8 cellular contexts compared by ENCODE assay signal in genomic region chr2:236568068-236568921, GRCh38. TPM values are rescaled to one million over a fixed set of nuclear protein-coding genes. Genes with fewer than 3 reads are reported as not detected.
DNase-seq lines count a peak whose midpoint lies in the region; ATAC-seq, FAIRE-seq and TF ChIP-seq lines count a peak whose summit lies in the region.

No MANE protein-coding gene starts in this region.

- H3K27me3 ChIP-seq in KMS-11 (ENCODE audit: insufficient read depth, low read depth) (no peaks in the 10 kb centered on the region; the same call in 1 of the 2 replicates), adrenal gland (peaks cover 10% of the 10 kb centered on the region), iPS-18a (ENCODE audit: control insufficient read depth, insufficient read depth, low read length) (peaks cover 69% of the 10 kb centered on the region), small intestine (ENCODE audit: control insufficient read depth in 2 of 2, insufficient read depth in 2 of 2, low read length in 2 of 2) (no peaks in the 10 kb centered on the region)

- peaks cover 16% of the 10 kb centered on the region for H3K4me1 ChIP-seq in KMS-11 (ENCODE audit: low read depth, poor library complexity, severe bottlenecking)
- H3K4me1 ChIP-seq in adrenal gland (replicated peaks in 1 of 2), result peaks cover 0 to 14% of the 10 kb centered on the region in 2 donors
- peaks cover 59% of the 10 kb centered on the region for H3K4me1 ChIP-seq in iPS-18a (ENCODE audit: control insufficient read depth, low read depth, low read length)
- H3K4me1 ChIP-seq in small intestine (ENCODE audit: control insufficient read depth in 2 of 2, insufficient read depth in 1 of 2, low read depth in 1 of 2, low read length in 1 of 2), result peaks cover 0 to 7% of the 10 kb centered on the region in 2 donors

- intact Hi-C loops in adrenal gland (cut with DNase I), result no loop called here

- peak; percentile 45 for ATAC-seq in GM19023 (IDR thresholded peaks at IDR 0.05; ENCODE audit: unreplicated experiment)
- ATAC-seq in GM18520 (IDR thresholded peaks at IDR 0.05; ENCODE audit: unreplicated experiment), result no peak

- TF ChIP-seq CTCF in KMS-11 (conservative IDR thresholded peaks at IDR 0.05; ENCODE audit: low read depth, low read length), result no peak
- TF ChIP-seq CTCF in adrenal gland (IDR thresholded peaks at IDR 0.05), result no peak

- peak overlapping the region; percentile 68; the same call in 1 of the 2 replicates for H2AFZ ChIP-seq in KMS-11 (ENCODE audit: low read depth)

- H3K9me3 ChIP-seq in adrenal gland (replicated peaks in 1 of 3) (no peaks in the 10 kb centered on the region), iPS-18a (ENCODE audit: control insufficient read depth, low read depth, low read length) (no peaks in the 10 kb centered on the region), small intestine (ENCODE audit: control insufficient read depth, low read depth) (no peaks in the 10 kb centered on the region)

- H3K36me3 ChIP-seq in KMS-11 (ENCODE audit: insufficient read depth) (no peaks in the 10 kb centered on the region), adrenal gland (replicated peaks in 1 of 2) (no peaks in the 10 kb centered on the region), iPS-18a (ENCODE audit: control insufficient read depth, low read depth, low read length) (no peaks in the 10 kb centered on the region), small intestine (ENCODE audit: control insufficient read depth in 2 of 2, insufficient read depth in 2 of 2, low read length in 2 of 2) (no peaks in the 10 kb centered on the region)

- H3K79me2 ChIP-seq in KMS-11 (ENCODE audit: insufficient read depth, low read depth), result no peaks in the 10 kb centered on the region

- DNase-seq in AG08396 (ENCODE audit: low spot score) (peak; percentile 52), adrenal gland (peak in 6 of 7 donors; percentile 17 to 57 (median 36)), small intestine (peak; percentile 52), NAMALWA (ENCODE audit: low spot score) (no peak)

- FAIRE-seq in small intestine (lab: Jason Lieb, UNC), result no peak

- WGBS in adrenal gland, 4 donors, result 5 to 7% (median 5%) methylated on average over 36 to 49 of the region's 49 CpGs
- WGBS in small intestine, 3 donors, result 5 to 13% (median 6%) methylated on average over 45 to 49 of the region's 49 CpGs

- no peak overlapping the region for H3K27ac ChIP-seq in KMS-11
- H3K27ac ChIP-seq in adrenal gland, result peak overlapping the region in 2 of 5 donors; percentile 34 to 72
- H3K27ac ChIP-seq in iPS-18a (ENCODE audit: low read length), result no peak overlapping the region
- peak overlapping the region; percentile 88 to 91 for H3K27ac ChIP-seq in small intestine (ENCODE audit: low read depth in 1 of 2, low read length in 1 of 2)

- TF ChIP-seq POLR2A in adrenal gland (IDR thresholded peaks at IDR 0.05), result no peak

- peak overlapping the region; percentile 81 for H3K4me2 ChIP-seq in KMS-11

- no peaks in the 10 kb centered on the region for H4K20me1 ChIP-seq in KMS-11 (ENCODE audit: insufficient read depth)

- H3K4me3 ChIP-seq in KMS-11 (IDR thresholded peaks at IDR 0.05; ENCODE audit: insufficient read depth, low read depth, low read length) (peak overlapping the region; percentile 13), adrenal gland (peak overlapping the region in 2 of 4 donors; percentile 5 to 48), iPS-18a (ENCODE audit: low read length) (peak overlapping the region; percentile 48), small intestine (ENCODE audit: low read depth in 1 of 2, low read length in 2 of 2) (peak overlapping the region; percentile 20 to 46)

- H3K9ac ChIP-seq in KMS-11 (peak overlapping the region; percentile 29; the same call in 1 of the 2 replicates), iPS-18a (ENCODE audit: low read length) (no peak overlapping the region)

RNA-seq across cellular contexts. Expression of gene ACKR3, which starts 1.3 kb away (rescaled TPM):
- 1 to 10 TPM; 1.1 to 3.5 (median 1.9) TPM for total RNA-seq in adrenal gland
- polyA plus RNA-seq in adrenal gland (10 to 100 TPM in 1 of 3 donors, 1 to 10 TPM in 2; 1.2 to 12.8 (median 3.3) TPM), small intestine (10 to 100 TPM in 1 of 3 donors, 1 to 10 TPM in 2; 3.8 to 44.8 (median 3.8) TPM)

Comparison
In these comparisons a context has a peak if more than half of its experiments do, and no peak if none do; other contexts are left out.
1. H3K27ac ChIP-seq: peak in small intestine (2 of 2); none in KMS-11 (single experiment) and iPS-18a (single experiment).